Comparison of ENCODE assay signal across 8 cellular contexts in the genomic region with DNA sequence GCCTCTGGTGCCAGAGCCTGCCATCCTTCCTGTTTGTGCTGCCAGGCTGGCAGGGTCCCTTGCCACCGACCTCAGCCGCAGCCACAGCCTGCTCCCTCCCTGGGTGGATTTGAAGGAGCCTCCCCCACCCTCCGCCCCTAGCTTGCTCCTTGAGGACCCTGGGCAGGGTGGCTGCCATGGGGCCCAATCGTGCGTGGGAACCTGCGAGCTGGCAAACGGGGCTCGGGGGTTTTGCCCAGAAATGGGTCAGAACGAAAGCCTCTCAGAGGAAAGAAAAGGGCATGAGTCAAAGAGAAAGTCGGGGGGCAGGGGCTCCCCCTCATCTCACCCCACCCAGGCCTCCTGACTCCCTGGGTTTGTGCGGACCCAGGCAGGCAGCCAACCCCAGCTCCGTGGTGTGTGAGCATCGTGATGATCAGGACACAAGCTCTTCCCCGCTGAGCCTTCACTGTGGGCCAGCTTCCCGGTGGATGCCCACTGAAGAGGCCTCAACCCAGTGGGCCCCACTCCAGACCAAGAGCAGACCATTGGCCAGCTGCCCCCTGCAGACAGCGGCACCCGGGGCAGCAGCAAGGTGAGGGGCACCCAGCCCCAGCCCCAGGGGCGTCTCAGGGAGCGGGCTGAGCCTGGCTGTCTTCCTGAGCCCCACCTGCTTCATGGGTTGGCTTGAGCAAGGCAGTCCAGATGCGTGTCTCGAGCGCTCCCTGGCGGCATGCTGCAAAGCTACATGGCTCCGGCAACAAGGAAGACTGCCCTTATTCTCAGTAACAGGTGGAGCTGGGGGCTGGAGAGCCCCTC. TPM values are rescaled to one million over a fixed set of nuclear protein-coding genes. Genes with fewer than 3 reads are reported as not detected.
DNase-seq lines count a peak whose midpoint lies in the region; ATAC-seq and TF ChIP-seq lines count a peak whose summit lies in the region.

No MANE protein-coding gene starts in this region.

- no peak for TF ChIP-seq EP300 in upper lobe of left lung (IDR thresholded peaks at IDR 0.05)

- no peaks in the 10 kb centered on the region for H3K9me3 Mint-ChIP-seq in CD4-positive, alpha-beta T cell
- no peaks in the 10 kb centered on the region for H3K9me3 Mint-ChIP-seq in activated naive CD8-positive, alpha-beta T cell (ENCODE audit: low read depth)

- WGBS in upper lobe of left lung, 2 donors = 25 to 27% methylated on average over 13 to 18 of the region's 24 CpGs

- H3K4me1 ChIP-seq in upper lobe of left lung = peaks cover 17 to 45% (median 34%) of the 10 kb centered on the region in 4 donors

- H3K36me3 ChIP-seq in upper lobe of left lung = peaks cover 0 to 27% (median 14%) of the 10 kb centered on the region in 4 donors

- H3K27me3 ChIP-seq in CD4-positive, alpha-beta T cell (ENCODE audit: control insufficient read depth, insufficient read depth, low read length) = no peaks in the 10 kb centered on the region
- H3K27me3 ChIP-seq in upper lobe of left lung = no peaks in the 10 kb centered on the region

- peak overlapping the region; percentile 68 for H3K4me3 Mint-ChIP-seq in CD4-positive, alpha-beta T cell
- peak overlapping the region; percentile 48 for H3K4me3 Mint-ChIP-seq in activated naive CD8-positive, alpha-beta T cell

- TF ChIP-seq POLR2A in upper lobe of left lung (IDR thresholded peaks at IDR 0.05) = no peak

- H3K4me1 Mint-ChIP-seq in CD4-positive, alpha-beta T cell (ENCODE audit: low read depth) = peaks cover 41% of the 10 kb centered on the region
- H3K4me1 Mint-ChIP-seq in activated naive CD8-positive, alpha-beta T cell (ENCODE audit: low read depth) = peaks cover 31% of the 10 kb centered on the region

- H3K4me3 ChIP-seq in upper lobe of left lung = peak overlapping the region in 3 of 4 donors; percentile 6 to 30 (median 22)

- no peaks in the 10 kb centered on the region for H3K27me3 Mint-ChIP-seq in CD4-positive, alpha-beta T cell
- no peaks in the 10 kb centered on the region for H3K27me3 Mint-ChIP-seq in activated naive CD8-positive, alpha-beta T cell

- DNase-seq in CD4-positive, alpha-beta T cell = peak; percentile 80 to 89 (median 84)
- DNase-seq in NCI-H1105 treated with DMSO at 0.1 percent for 48 hours (lab: John Stamatoyannopoulos, UW) = peak; percentile 76
- peak; percentile 38 to 79 for DNase-seq in SW 1271 (lab: John Stamatoyannopoulos, UW)
- peak; percentile 93 for DNase-seq in Right ventricle myocardium inferior (ENCODE audit: missing footprints)
- peak; percentile 93 for DNase-seq in posterior vena cava (ENCODE audit: low spot score)
- DNase-seq in upper lobe of left lung = peak; percentile 89 to 92

- intact Hi-C loops in CD4-positive, alpha-beta T cell (cut with DNase I, micrococcal nuclease) = loop anchor here (1.0 to 2.0 kb wide), 4 partner anchors 30 to 248 kb away; a partner anchor contains a TSS
- intact Hi-C loops in Right ventricle myocardium inferior (cut with DNase I) = loop anchor here (2.0 kb wide), 2 partner anchors 86 to 248 kb away; no protein-coding TSS in a partner anchor
- intact Hi-C loops in posterior vena cava (cut with DNase I) = loop anchor here (2.0 to 10.0 kb wide), 2 partner anchors 190 to 250 kb away; a partner anchor contains a TSS

- POLR2A ChIA-PET in CD4-positive, alpha-beta T cell (lab: Charles Lee) = interaction anchor here (0.6 to 2.4 kb wide), 19 partner anchors 10 to 308 kb away, joined by 3 to 9 read pairs (median 4); a partner anchor contains a TSS

- TF ChIP-seq CTCF in CD4-positive, alpha-beta T cell (IDR thresholded peaks at IDR 0.05) = peak; percentile 95
- TF ChIP-seq CTCF in upper lobe of left lung (IDR thresholded peaks at IDR 0.05) = peak; percentile 87 to 97 (median 94)

- CTCF ChIA-PET in CD4-positive, alpha-beta T cell (lab: Charles Lee) = interaction anchor here (0.6 to 2.9 kb wide), 35 partner anchors 9 to 494 kb away, joined by 3 to 20 read pairs (median 4); a partner anchor contains a TSS

- peak overlapping the region; percentile 29 for H3K27ac ChIP-seq in CD4-positive, alpha-beta T cell (ENCODE audit: low read depth, low read length)
- peak overlapping the region; percentile 46 to 79 (median 67) for H3K27ac ChIP-seq in upper lobe of left lung

- peak; percentile 88 for ATAC-seq in CD4-positive, alpha-beta T cell (ENCODE audit: poor library complexity)
- ATAC-seq in GM21515 (IDR thresholded peaks at IDR 0.05; ENCODE audit: unreplicated experiment) (peak; percentile 58), Right ventricle myocardium inferior (peak; percentile 70), upper lobe of left lung (ENCODE audit: low FRiP score in 2 of 2) (peak; percentile 83)

- peak overlapping the region; percentile 64 for H3K27ac Mint-ChIP-seq in CD4-positive, alpha-beta T cell
- peak overlapping the region; percentile 46 for H3K27ac Mint-ChIP-seq in activated naive CD8-positive, alpha-beta T cell

- no peaks in the 10 kb centered on the region for H3K36me3 Mint-ChIP-seq in CD4-positive, alpha-beta T cell (ENCODE audit: low read depth)
- no peaks in the 10 kb centered on the region for H3K36me3 Mint-ChIP-seq in activated naive CD8-positive, alpha-beta T cell

- H3K9me3 ChIP-seq in CD4-positive, alpha-beta T cell (ENCODE audit: control insufficient read depth, low read length) = no peaks in the 10 kb centered on the region
- no peaks in the 10 kb centered on the region for H3K9me3 ChIP-seq in upper lobe of left lung

RNA-seq across cellular contexts. Expression of a gene that starts 3.0 kb away (rescaled TPM):
- total RNA-seq in CD4-positive, alpha-beta T cell = 1 to 10 TPM; 1.7 to 1.8 TPM
- total RNA-seq in Right ventricle myocardium inferior = 0.11 TPM
- total RNA-seq in posterior vena cava = under 1 TPM; 0.24 to 0.32 TPM
- total RNA-seq in upper lobe of left lung = 1 to 10 TPM in 4 of 6 donors, under 1 TPM in 1, not detected in 1; 0.94 to 2.3 (median 2.0) TPM

RNA-seq across cellular contexts. Expression of a gene that starts 6.9 kb away (rescaled TPM):
- 10 to 100 TPM; 80.1 to 86.8 TPM for total RNA-seq in CD4-positive, alpha-beta T cell
- total RNA-seq in Right ventricle myocardium inferior (28.2 TPM), posterior vena cava (10 to 100 TPM; 30.8 to 32.8 TPM), upper lobe of left lung (10 to 100 TPM; 14.7 to 49.2 (median 29.6) TPM)

RNA-seq across cellular contexts. Expression of a gene that starts 11.1 kb away (rescaled TPM):
- 10 to 100 TPM; 15.3 to 16.0 TPM for total RNA-seq in CD4-positive, alpha-beta T cell
- total RNA-seq in Right ventricle myocardium inferior (69.0 TPM), posterior vena cava (100 to 1,000 TPM; 129 to 133 TPM), upper lobe of left lung (100 to 1,000 TPM in 2 of 6 donors, 10 to 100 TPM in 4; 26.7 to 199 (median 73.2) TPM)

RNA-seq across cellular contexts. Expression of a gene that starts 19.0 kb away (rescaled TPM):
- total RNA-seq in CD4-positive, alpha-beta T cell = not detected
- 2.7 TPM for total RNA-seq in Right ventricle myocardium inferior
- total RNA-seq in posterior vena cava = 1 to 10 TPM in 1 of 2 donors, under 1 TPM in 1; 0.48 to 1.2 TPM
- total RNA-seq in upper lobe of left lung = under 1 TPM in 4 of 6 donors, not detected in 2; 0.34 to 0.98 (median 0.55) TPM

RNA-seq across cellular contexts. Expression of a gene that starts 35.4 kb away (rescaled TPM):
- under 1 TPM; 0.17 to 0.19 TPM for total RNA-seq in CD4-positive, alpha-beta T cell
- total RNA-seq in Right ventricle myocardium inferior (0.22 TPM), posterior vena cava (under 1 TPM; 0.33 to 0.42 TPM), upper lobe of left lung (1 to 10 TPM in 4 of 6 donors, under 1 TPM in 2; 0.69 to 6.8 (median 1.4) TPM)

Comparison
In these comparisons a context has a peak if more than half of its experiments do, and no peak if none do; other contexts are left out.
1. Peak in every context shown above with its lines: DNase-seq, ATAC-seq, H3K4me3 ChIP-seq and H3K27ac ChIP-seq.